8 cellular contexts compared by ENCODE assay signal in the genomic region with DNA sequence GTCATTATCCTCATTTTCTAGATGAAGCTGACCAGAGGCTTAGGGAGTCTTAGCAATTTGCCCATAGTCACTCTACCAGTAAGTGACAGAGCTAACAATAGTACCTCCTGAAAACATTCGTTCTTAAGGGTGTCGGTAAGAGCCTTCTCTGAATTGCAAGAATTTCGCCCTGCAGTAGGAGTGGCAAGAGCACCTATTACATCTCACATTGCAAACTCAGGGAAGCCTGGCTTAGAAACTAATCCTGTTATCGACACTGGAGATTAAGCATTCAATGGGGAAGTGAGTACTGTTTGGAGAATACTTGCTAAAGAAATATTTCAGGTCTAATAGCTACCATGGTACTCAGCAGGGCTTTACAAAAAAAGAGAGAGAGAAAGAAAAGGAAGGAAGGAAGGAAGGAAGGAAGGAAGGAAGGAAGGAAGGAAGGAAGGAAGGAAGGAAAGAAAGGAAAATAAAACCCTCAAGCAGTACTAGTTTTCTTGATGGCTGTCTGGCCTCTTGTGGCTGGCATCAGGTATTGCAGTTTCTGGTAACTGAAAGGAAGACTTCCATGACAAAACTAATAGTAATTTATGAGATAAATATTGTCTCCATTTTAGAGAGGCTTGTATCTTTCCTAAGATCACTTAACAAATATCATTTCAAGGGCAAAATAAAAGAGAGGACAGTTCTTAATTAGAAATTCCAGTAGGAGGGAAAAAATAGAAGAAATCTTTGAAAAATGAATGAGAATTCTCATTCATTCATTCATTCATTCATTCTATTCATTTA. TPM values are rescaled to one million over a fixed set of nuclear protein-coding genes. Genes with fewer than 3 reads are reported as not detected.
DNase-seq lines count a peak whose midpoint lies in the region; ATAC-seq and TF ChIP-seq lines count a peak whose summit lies in the region.

No MANE protein-coding gene starts in this region.

- POLR2A ChIA-PET in activated CD4-positive, alpha-beta T cell treated with anti-CD3 and anti-CD28 coated beads, Interleukin-2, amount 10 ng/mL, durations not matched to agents 7 days and 5 days (lab: Charles Lee): no interaction called here

- no peaks in the 10 kb centered on the region for H3K36me3 Mint-ChIP-seq in activated CD4-positive, alpha-beta T cell treated with anti-CD3 and anti-CD28 coated beads, Interleukin-2, amount 10 ng/mL, durations not matched to agents 7 days and 5 days (ENCODE audit: low read depth)
- no peaks in the 10 kb centered on the region for H3K36me3 Mint-ChIP-seq in progenitor cell of endocrine pancreas (ENCODE audit: insufficient read depth)

- CTCF ChIA-PET in activated CD4-positive, alpha-beta T cell treated with anti-CD3 and anti-CD28 coated beads, Interleukin-2, amount 10 ng/mL, durations not matched to agents 7 days and 5 days (lab: Charles Lee): no interaction called here

- no peak overlapping the region for H3K27ac Mint-ChIP-seq in activated CD4-positive, alpha-beta T cell treated with anti-CD3 and anti-CD28 coated beads, Interleukin-2, amount 10 ng/mL, durations not matched to agents 7 days and 5 days
- peak overlapping the region; percentile 0 for H3K27ac Mint-ChIP-seq in progenitor cell of endocrine pancreas

- TF ChIP-seq CTCF in LNCAP (IDR thresholded peaks at IDR 0.05) (peak; percentile 94), progenitor cell of endocrine pancreas (IDR thresholded peaks at IDR 0.05; ENCODE audit: unreplicated experiment) (peak; percentile 76)

- peaks cover 2% of the 10 kb centered on the region for H3K4me1 Mint-ChIP-seq in activated CD4-positive, alpha-beta T cell treated with anti-CD3 and anti-CD28 coated beads, Interleukin-2, amount 10 ng/mL, durations not matched to agents 7 days and 5 days
- peaks cover 20% of the 10 kb centered on the region for H3K4me1 Mint-ChIP-seq in progenitor cell of endocrine pancreas (ENCODE audit: low read depth)

- H3K4me3 Mint-ChIP-seq in activated CD4-positive, alpha-beta T cell treated with anti-CD3 and anti-CD28 coated beads, Interleukin-2, amount 10 ng/mL, durations not matched to agents 7 days and 5 days: no peak overlapping the region
- H3K4me3 Mint-ChIP-seq in progenitor cell of endocrine pancreas (ENCODE audit: low read depth): no peak overlapping the region

- peaks cover 11% of the 10 kb centered on the region for H3K27me3 Mint-ChIP-seq in activated CD4-positive, alpha-beta T cell treated with anti-CD3 and anti-CD28 coated beads, Interleukin-2, amount 10 ng/mL, durations not matched to agents 7 days and 5 days
- H3K27me3 Mint-ChIP-seq in progenitor cell of endocrine pancreas: peaks cover 15% of the 10 kb centered on the region

- H3K9me3 Mint-ChIP-seq in activated CD4-positive, alpha-beta T cell treated with anti-CD3 and anti-CD28 coated beads, Interleukin-2, amount 10 ng/mL, durations not matched to agents 7 days and 5 days: no peaks in the 10 kb centered on the region
- no peaks in the 10 kb centered on the region for H3K9me3 Mint-ChIP-seq in progenitor cell of endocrine pancreas (ENCODE audit: low read depth)

- DNase-seq in activated CD4-positive, alpha-beta T cell treated with anti-CD3 and anti-CD28 coated beads, Interleukin-2, amount 10 ng/mL, durations not matched to agents 7 days and 5 days: peak; percentile 22
- no peak for DNase-seq in activated CD4-positive, alpha-beta T cell treated with anti-CD3 and anti-CD28 coated beads for 4 hours
- peak; percentile 52 for DNase-seq in SW480 (ENCODE audit: low spot score)
- peak; percentile 51 for DNase-seq in fibroblast of the conjunctiva (ENCODE audit: low read depth)
- DNase-seq in progenitor cell of endocrine pancreas (ENCODE audit: low spot score, unreplicated experiment): no peak
- DNase-seq in 8988T: no peak

- ATAC-seq in HG03378 (IDR thresholded peaks at IDR 0.05; ENCODE audit: unreplicated experiment): no peak

RNA-seq across cellular contexts. Expression of a gene that starts 10.4 kb away (rescaled TPM):
- total RNA-seq in activated CD4-positive, alpha-beta T cell treated with anti-CD3 and anti-CD28 coated beads, Interleukin-2, amount 10 ng/mL, durations not matched to agents 7 days and 5 days: not detected
- 5.1 and 6.5 TPM in 2 replicates for total RNA-seq in progenitor cell of endocrine pancreas

RNA-seq across cellular contexts. Expression of a gene that starts 15.3 kb away (rescaled TPM):
- not detected for total RNA-seq in activated CD4-positive, alpha-beta T cell treated with anti-CD3 and anti-CD28 coated beads, Interleukin-2, amount 10 ng/mL, durations not matched to agents 7 days and 5 days
- not detected in 2 replicates for total RNA-seq in progenitor cell of endocrine pancreas

RNA-seq across cellular contexts. Expression of a gene that starts 20.0 kb away (rescaled TPM):
- total RNA-seq in activated CD4-positive, alpha-beta T cell treated with anti-CD3 and anti-CD28 coated beads, Interleukin-2, amount 10 ng/mL, durations not matched to agents 7 days and 5 days: not detected
- not detected in 2 replicates for total RNA-seq in progenitor cell of endocrine pancreas

Comparison
In these comparisons a context has a peak if more than half of its experiments do, and no peak if none do; other contexts are left out.
1. DNase-seq: peak in activated CD4-positive, alpha-beta T cell treated with anti-CD3 and anti-CD28 coated beads, Interleukin-2, amount 10 ng/mL, durations not matched to agents 7 days and 5 days (single experiment), SW480 (single experiment) and fibroblast of the conjunctiva (single experiment); none in activated CD4-positive, alpha-beta T cell treated with anti-CD3 and anti-CD28 coated beads for 4 hours (0 of 2), progenitor cell of endocrine pancreas (single experiment) and 8988T (single experiment).